8 cellular contexts compared by ENCODE assay signal in the genomic region with DNA sequence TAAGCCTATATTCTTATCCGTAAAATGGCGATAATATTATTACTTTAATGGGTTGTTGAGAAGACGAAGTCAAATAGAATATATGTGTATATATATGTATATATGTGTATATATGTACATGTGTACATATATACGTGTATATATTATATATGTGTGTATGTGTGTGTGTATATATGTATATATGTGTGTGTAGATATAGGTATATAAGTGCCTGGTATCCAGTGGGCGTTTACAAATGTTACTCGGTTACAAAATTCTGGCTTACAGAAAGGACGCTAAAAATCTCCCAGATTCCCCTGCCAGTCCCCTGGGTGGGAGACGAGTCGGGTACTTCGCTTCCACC. TPM values are rescaled to one million over a fixed set of nuclear protein-coding genes. Genes with fewer than 3 reads are reported as not detected.
A peak's percentile ranks its signal among the peaks of the same experiment; 100 is the strongest.
DNase-seq lines count a peak whose midpoint lies in the region; ATAC-seq and TF ChIP-seq lines count a peak whose summit lies in the region.

No MANE protein-coding gene starts in this region.

- intact Hi-C loops in CD4-positive, alpha-beta memory T cell (cut with micrococcal nuclease) = loop anchor here (10.0 kb wide), 1 partner anchor 264 kb away; the partner anchor contains the start of gene LNPK
- intact Hi-C loops in lower leg skin (cut with DNase I; ENCODE audit: low total_unique reads) (no loop called here), uterus (cut with DNase I; ENCODE audit: low total_unique reads) (no loop called here)

- peak overlapping the region; percentile 50 for H3K27ac ChIP-seq in CD4-positive, alpha-beta memory T cell (ENCODE audit: low read depth, low read length)
- H3K27ac ChIP-seq in uterus = peak overlapping the region; percentile 77 to 78

- ATAC-seq in activated naive CD8-positive, alpha-beta T cell treated with anti-CD3 and anti-CD28 coated beads, Interleukin-2, amount 10 ng/mL, durations not matched to agents 7 days and 5 days (ENCODE audit: low read depth) = peak; percentile 31

- H3K4me3 Mint-ChIP-seq in CD4-positive, alpha-beta memory T cell = peak overlapping the region; percentile 95 to 99 (median 98)
- peak overlapping the region; percentile 97 for H3K4me3 Mint-ChIP-seq in HFFc6
- peak overlapping the region; percentile 94 for H3K4me3 Mint-ChIP-seq in activated naive CD8-positive, alpha-beta T cell treated with anti-CD3 and anti-CD28 coated beads, Interleukin-2, amount 10 ng/mL, durations not matched to agents 7 days and 5 days

- WGBS in lower leg skin, 2 donors = 12 to 28% methylated on average over 10 of the region's 10 CpGs

- no peaks in the 10 kb centered on the region for H3K9me3 ChIP-seq in CD4-positive, alpha-beta memory T cell (ENCODE audit: control insufficient read depth in 1 of 2, low read length in 2 of 2)
- H3K9me3 ChIP-seq in uterus = no peaks in the 10 kb centered on the region

- peaks cover 10 to 38% (median 15%) of the 10 kb centered on the region in 4 donors for H3K4me1 Mint-ChIP-seq in CD4-positive, alpha-beta memory T cell
- peaks cover 21% of the 10 kb centered on the region for H3K4me1 Mint-ChIP-seq in HFFc6 (ENCODE audit: low read depth)
- H3K4me1 Mint-ChIP-seq in activated naive CD8-positive, alpha-beta T cell treated with anti-CD3 and anti-CD28 coated beads, Interleukin-2, amount 10 ng/mL, durations not matched to agents 7 days and 5 days = peaks cover 13% of the 10 kb centered on the region

- CTCF ChIA-PET in CD4-positive, alpha-beta memory T cell (lab: Charles Lee; ENCODE audit: partially characterized antibody) = no interaction called here

- H3K27me3 Mint-ChIP-seq in CD4-positive, alpha-beta memory T cell = peaks cover 4 to 10% of the 10 kb centered on the region in 2 donors
- peaks cover 5% of the 10 kb centered on the region for H3K27me3 Mint-ChIP-seq in HFFc6 (ENCODE audit: insufficient read depth)
- H3K27me3 Mint-ChIP-seq in activated naive CD8-positive, alpha-beta T cell treated with anti-CD3 and anti-CD28 coated beads, Interleukin-2, amount 10 ng/mL, durations not matched to agents 7 days and 5 days = peaks cover 9% of the 10 kb centered on the region

- H3K27ac Mint-ChIP-seq in CD4-positive, alpha-beta memory T cell = peak overlapping the region in 6 of 7 donors; percentile 86 to 95 (median 92)
- 0 out of 2 replicates have a peak overlapping the region, but pooled peaks have one; percentile 83 for H3K27ac Mint-ChIP-seq in HFFc6
- peak overlapping the region; percentile 90 for H3K27ac Mint-ChIP-seq in activated naive CD8-positive, alpha-beta T cell treated with anti-CD3 and anti-CD28 coated beads, Interleukin-2, amount 10 ng/mL, durations not matched to agents 7 days and 5 days

- TF ChIP-seq CTCF in HFFc6 (IDR thresholded peaks at IDR 0.05) (no peak), lower leg skin (IDR thresholded peaks at IDR 0.05) (no peak), uterus (IDR thresholded peaks at IDR 0.05) (no peak)

- H3K36me3 ChIP-seq in CD4-positive, alpha-beta memory T cell (ENCODE audit: insufficient read depth, low read length) = no peaks in the 10 kb centered on the region
- no peaks in the 10 kb centered on the region for H3K36me3 ChIP-seq in uterus

- TF ChIP-seq POLR2A in lower leg skin (IDR thresholded peaks at IDR 0.05) (no peak), uterus (IDR thresholded peaks at IDR 0.05) (no peak)

- peaks cover 13% of the 10 kb centered on the region for H3K4me1 ChIP-seq in CD4-positive, alpha-beta memory T cell (ENCODE audit: insufficient read depth, low read length)
- H3K4me1 ChIP-seq in uterus = peaks cover 0 to 4% of the 10 kb centered on the region in 2 donors

- peaks cover 0 to 6% of the 10 kb centered on the region in 2 donors for H3K36me3 Mint-ChIP-seq in CD4-positive, alpha-beta memory T cell
- no peaks in the 10 kb centered on the region for H3K36me3 Mint-ChIP-seq in HFFc6 (ENCODE audit: low read depth)
- H3K36me3 Mint-ChIP-seq in activated naive CD8-positive, alpha-beta T cell treated with anti-CD3 and anti-CD28 coated beads, Interleukin-2, amount 10 ng/mL, durations not matched to agents 7 days and 5 days = peaks cover 5% of the 10 kb centered on the region

- POLR2A ChIA-PET in CD4-positive, alpha-beta memory T cell (lab: Charles Lee; ENCODE audit: partially characterized antibody) = no interaction called here
- POLR2A ChIA-PET in activated naive CD8-positive, alpha-beta T cell treated with anti-CD3 and anti-CD28 coated beads, Interleukin-2, amount 10 ng/mL, durations not matched to agents 7 days and 5 days (lab: Charles Lee) = interaction anchor here (0.7 to 1.0 kb wide), 4 partner anchors 12 to 1584 kb away, joined by 3 to 5 read pairs (median 4); partner anchors contain the start of gene LNPK

- H3K9me3 Mint-ChIP-seq in CD4-positive, alpha-beta memory T cell = no peaks in the 10 kb centered on the region
- no peaks in the 10 kb centered on the region for H3K9me3 Mint-ChIP-seq in HFFc6
- no peaks in the 10 kb centered on the region for H3K9me3 Mint-ChIP-seq in activated naive CD8-positive, alpha-beta T cell treated with anti-CD3 and anti-CD28 coated beads, Interleukin-2, amount 10 ng/mL, durations not matched to agents 7 days and 5 days

- H3K4me3 ChIP-seq in CD4-positive, alpha-beta memory T cell (ENCODE audit: low read length in 2 of 2) = peak overlapping the region; percentile 88 to 93
- peak overlapping the region; percentile 75 for H3K4me3 ChIP-seq in lower leg skin (ENCODE audit: low read depth, poor library complexity, severe bottlenecking)
- peak overlapping the region; percentile 79 to 80 for H3K4me3 ChIP-seq in uterus

- DNase-seq in CD4-positive, alpha-beta memory T cell = no peak
- DNase-seq in HFFc6 (no peak), lower leg skin (ENCODE audit: low spot score in 2 of 2) (no peak), uterus (no peak), GM19238 (ENCODE audit: insufficient read length, low spot score) (no peak), KG1 (lab: John Stamatoyannopoulos, UW) (no peak), iPS-NIHi7 (ENCODE audit: extremely low spot score) (no peak)
- no peak for DNase-seq in activated naive CD8-positive, alpha-beta T cell treated with anti-CD3 and anti-CD28 coated beads, Interleukin-2, amount 10 ng/mL, durations not matched to agents 7 days and 5 days

- no peaks in the 10 kb centered on the region for H3K27me3 ChIP-seq in CD4-positive, alpha-beta memory T cell (ENCODE audit: insufficient read depth, low read length)
- no peaks in the 10 kb centered on the region for H3K27me3 ChIP-seq in uterus

RNA-seq across cellular contexts. Expression of gene MTX2, which starts 0.3 kb away (rescaled TPM):
- 1 to 10 TPM; 7.6 to 8.1 TPM for total RNA-seq in CD4-positive, alpha-beta memory T cell
- polyA plus RNA-seq in CD4-positive, alpha-beta memory T cell = 10 to 100 TPM; 15.9 to 24.6 TPM
- total RNA-seq in HFFc6 (2021; fragmentation: NEBNext Ultra II Directional; extraction: Animal tissue kit (Norgen Biotek cat#: 25700)) = 10 to 100 TPM; 21.4 to 26.0 (median 24.3) TPM
- total RNA-seq in activated naive CD8-positive, alpha-beta T cell treated with anti-CD3 and anti-CD28 coated beads, Interleukin-2, amount 10 ng/mL, durations not matched to agents 7 days and 5 days = 10 to 100 TPM; 11.4 to 12.7 TPM
- 10 to 100 TPM; 27.1 to 33.3 (median 29.1) TPM for total RNA-seq in lower leg skin
- 10 to 100 TPM; 28.1 to 32.1 (median 31.3) TPM for total RNA-seq in uterus
